1 cellular context compared by ENCODE assay signal in genomic region chr1:70354332-70355110, GRCh38.
TF ChIP-seq lines count a peak whose summit lies in the region.

TSS of gene ANKRD13C (minus strand) at chr1:70354722. CDS start at chr1:70354408, 314 bp downstream.

TF ChIP-seq in GM12878, 131 proteins besides CTCF, POLR2A, EP300 and RAD21 (continued from another document and continues in another):
- TF ChIP-seq ATF2 (IDR thresholded peaks at IDR 0.05; ENCODE audit: low read length), result peak; percentile 81
- 0 out of 2 replicates have a peak, but pooled peaks have one; percentile 6 for TF ChIP-seq PAX5 (IDR thresholded peaks at IDR 0.05; ENCODE audit: borderline replicate concordance, low read depth, low read length)
- TF ChIP-seq HCFC1 (IDR thresholded peaks at IDR 0.05; ENCODE audit: low read length), result peak; percentile 51
- TF ChIP-seq ELK1 (IDR thresholded peaks at IDR 0.05; ENCODE audit: low read depth, low read length), result 0 out of 2 replicates have a peak, but pooled peaks have one; percentile 33
- peak; percentile 79 for TF ChIP-seq RELB (IDR thresholded peaks at IDR 0.05; ENCODE audit: low read depth)
- no peak for TF ChIP-seq HDGF (IDR thresholded peaks at IDR 0.05)
- peak; percentile 25; the same call in 1 of the 2 replicates for TF ChIP-seq TCF12 (IDR thresholded peaks at IDR 0.05; ENCODE audit: low read depth, low read length)
- no peak for TF ChIP-seq SUPT20H (IDR thresholded peaks at IDR 0.05; ENCODE audit: borderline replicate concordance, control insufficient read depth, low read depth, low read length)
- no peak for TF ChIP-seq YBX1 (IDR thresholded peaks at IDR 0.05)
- peak; percentile 57; the same call in 1 of the 2 replicates for TF ChIP-seq LARP7 (IDR thresholded peaks at IDR 0.05)
- TF ChIP-seq NR2C2 (IDR thresholded peaks at IDR 0.05; ENCODE audit: borderline replicate concordance, control insufficient read depth, insufficient read length, low read depth), result no peak
- peak; percentile 99 for TF ChIP-seq CHD2 (IDR thresholded peaks at IDR 0.05; ENCODE audit: borderline replicate concordance, low read depth, low read length)
- no peak for TF ChIP-seq ZNF274 (IDR thresholded peaks at IDR 0.05; ENCODE audit: insufficient read depth, insufficient read length)
- peak; percentile 69 for TF ChIP-seq E2F8 (IDR thresholded peaks at IDR 0.05; ENCODE audit: low read depth, partially characterized antibody)
- TF ChIP-seq KAT2A (conservative IDR thresholded peaks at IDR 0.05; ENCODE audit: control insufficient read depth, low read depth, low read length), result no peak
- TF ChIP-seq SMAD5 (IDR thresholded peaks at IDR 0.05; ENCODE audit: low read depth), result peak; percentile 86
- peak; percentile 41; the same call in 1 of the 2 replicates for TF ChIP-seq ZNF217 (IDR thresholded peaks at IDR 0.05)
- no peak for TF ChIP-seq ZBTB33 (IDR thresholded peaks at IDR 0.05)
- no peak for TF ChIP-seq SMC3 (IDR thresholded peaks at IDR 0.05; ENCODE audit: borderline replicate concordance, low read length)
- TF ChIP-seq SKIL (IDR thresholded peaks at IDR 0.05; ENCODE audit: low read depth, poor library complexity, severe bottlenecking), result peak; percentile 48
- TF ChIP-seq EZH2 (IDR thresholded peaks at IDR 0.05; ENCODE audit: borderline replicate concordance, control insufficient read depth, low read depth, low read length), result no peak
- no peak for TF ChIP-seq ZNF592 (IDR thresholded peaks at IDR 0.05)
- peak; percentile 93 for TF ChIP-seq ATF7 (IDR thresholded peaks at IDR 0.05; ENCODE audit: low read depth)
- no peak for TF ChIP-seq TARDBP (IDR thresholded peaks at IDR 0.05; ENCODE audit: borderline replicate concordance)
- peak; percentile 10; the same call in 1 of the 2 replicates for TF ChIP-seq PKNOX1 (IDR thresholded peaks at IDR 0.05)
- no peak for TF ChIP-seq ESRRA (IDR thresholded peaks at IDR 0.05; ENCODE audit: low read length)
- TF ChIP-seq SIN3A (IDR thresholded peaks at IDR 0.05; ENCODE audit: low read depth, low read length), result peak; percentile 79
- peak; percentile 79; the same call in 1 of the 2 replicates for TF ChIP-seq RB1 (IDR thresholded peaks at IDR 0.05; ENCODE audit: borderline replicate concordance)
- no peak for TF ChIP-seq TBL1XR1 (IDR thresholded peaks at IDR 0.05; ENCODE audit: low read depth, low read length)
- TF ChIP-seq ZNF24 (IDR thresholded peaks at IDR 0.05), result no peak
- TF ChIP-seq STAT3 (IDR thresholded peaks at IDR 0.05; ENCODE audit: low read depth, low read length), result no peak
- no peak for TF ChIP-seq MYC (IDR thresholded peaks at IDR 0.05; ENCODE audit: insufficient read depth, insufficient read length, insufficient replicate concordance, low read length, severe bottlenecking)
- TF ChIP-seq RAD51 (IDR thresholded peaks at IDR 0.05), result no peak
- TF ChIP-seq RCOR1 (conservative IDR thresholded peaks at IDR 0.05; ENCODE audit: low read depth, low read length), result peak; percentile 97
- TF ChIP-seq IRF5 (IDR thresholded peaks at IDR 0.05; ENCODE audit: borderline replicate concordance), result peak; percentile 83
- no peak for TF ChIP-seq MEF2B (IDR thresholded peaks at IDR 0.05; ENCODE audit: partially characterized antibody, poor library complexity, severe bottlenecking)
- no peak for TF ChIP-seq NR2C1 (IDR thresholded peaks at IDR 0.05)
- TF ChIP-seq NKRF (conservative IDR thresholded peaks at IDR 0.05), result no peak
- no peak; the same call in 1 of the 2 replicates for TF ChIP-seq STAT1 (conservative IDR thresholded peaks at IDR 0.05)
- peak; percentile 51; the same call in 1 of the 2 replicates for TF ChIP-seq GATAD2B (conservative IDR thresholded peaks at IDR 0.05; ENCODE audit: low read depth)
- peak; percentile 87 for TF ChIP-seq EED (IDR thresholded peaks at IDR 0.05; ENCODE audit: low read depth)
